7 cellular contexts compared by ENCODE assay signal in genomic region chr1:67429528-67430357, GRCh38. TPM values are rescaled to one million over a fixed set of nuclear protein-coding genes. Genes with fewer than 3 reads are reported as not detected.
DNase-seq lines count a peak whose midpoint lies in the region; ATAC-seq and TF ChIP-seq lines count a peak whose summit lies in the region.

No MANE protein-coding gene starts in this region.

- H3K4me1 ChIP-seq in smooth muscle cell (ENCODE audit: low read depth) = peaks cover 30% of the 10 kb centered on the region

- CTCF ChIA-PET in RWPE1 (lab: Yijun Ruan, JAX) = interaction anchor here (0.5 to 1.8 kb wide), 6 partner anchors 71 to 259 kb away, joined by 3 to 6 read pairs (median 4); no protein-coding TSS in a partner anchor

- ATAC-seq in GM18868 (IDR thresholded peaks at IDR 0.05; ENCODE audit: unreplicated experiment) (peak; percentile 0), HG02884 (IDR thresholded peaks at IDR 0.05; ENCODE audit: unreplicated experiment) (peak; percentile 1)

- H2AFZ ChIP-seq in smooth muscle cell (ENCODE audit: low read depth) = peak overlapping the region; percentile 91

- H3K9ac ChIP-seq in smooth muscle cell (ENCODE audit: low read depth) = peak overlapping the region; percentile 90

- peaks cover 13% of the 10 kb centered on the region for H3K36me3 ChIP-seq in smooth muscle cell (ENCODE audit: low read depth)

- no peak for TF ChIP-seq CTCF in RWPE1 (conservative IDR thresholded peaks at IDR 0.05; ENCODE audit: low read depth)
- TF ChIP-seq CTCF in smooth muscle cell (IDR thresholded peaks at IDR 0.05; ENCODE audit: borderline replicate concordance, insufficient read depth, poor library complexity, severe bottlenecking) = no peak

- peaks cover 51% of the 10 kb centered on the region for H4K20me1 ChIP-seq in smooth muscle cell (ENCODE audit: low read depth)

- H3K9me3 ChIP-seq in smooth muscle cell (replicated peaks; ENCODE audit: low read depth) = no peaks in the 10 kb centered on the region

- WGBS in smooth muscle cell (ENCODE audit: low lambda C conversion rate) = under 1% methylated on average over 69 of the region's 69 CpGs

- peaks cover 55% of the 10 kb centered on the region for H3K79me2 ChIP-seq in smooth muscle cell (ENCODE audit: low read depth)

- H3F3A ChIP-seq in smooth muscle cell (ENCODE audit: low read depth) = peaks cover 8% of the 10 kb centered on the region

- H3K27ac ChIP-seq in RWPE1 (peak overlapping the region; percentile 96), smooth muscle cell (ENCODE audit: low read depth) (peak overlapping the region; percentile 54)

- DNase-seq in RWPE1 (ENCODE audit: low spot score) (no peak), astrocyte of the hippocampus (ENCODE audit: low read depth, low spot score) (peak; percentile 53), iPS-NIHi11 (ENCODE audit: low spot score) (peak; percentile 9), smooth muscle cell (lab: John Stamatoyannopoulos, UW; ENCODE audit: unreplicated experiment) (no peak), cerebellar nuclear complex (lab: John Stamatoyannopoulos, UW) (no peak)

- peak overlapping the region; percentile 98 for H3K4me2 ChIP-seq in smooth muscle cell

- H3K27me3 ChIP-seq in smooth muscle cell (ENCODE audit: low read depth) = no peaks in the 10 kb centered on the region

- POLR2A ChIA-PET in RWPE1 (lab: Yijun Ruan, JAX; ENCODE audit: low non-redundant PET) = no interaction called here

- peak overlapping the region; percentile 96 for H3K4me3 ChIP-seq in smooth muscle cell

RNA-seq across cellular contexts. Expression of gene SERBP1, which starts 0.5 kb away (rescaled TPM):
- total RNA-seq in smooth muscle cell = 164 and 172 TPM in 2 replicates
- 82.5 and 102 TPM in 2 replicates for polyA plus RNA-seq in smooth muscle cell

Comparison
In these comparisons a context has a peak if more than half of its experiments do, and no peak if none do; other contexts are left out.
1. DNase-seq: peak in astrocyte of the hippocampus (single experiment) and iPS-NIHi11 (single experiment); none in RWPE1 (single experiment), smooth muscle cell (single experiment) and cerebellar nuclear complex (0 of 2).